In genomic region chr10:124640538-124641231, GRCh38 we compare ENCODE assay signal across 8 cellular contexts.
DNase-seq lines count a peak whose midpoint lies in the region; ATAC-seq lines count a peak whose summit lies in the region.

No MANE protein-coding gene starts in this region.

- peak; percentile 58 for ATAC-seq in GM18909 (IDR thresholded peaks at IDR 0.05; ENCODE audit: poor library complexity, unreplicated experiment)
- peak; percentile 58 for ATAC-seq in HG03108 (IDR thresholded peaks at IDR 0.05; ENCODE audit: unreplicated experiment)

- H3K4me3 ChIP-seq in mucosa of rectum (ENCODE audit: low read length in 2 of 2), result no peak overlapping the region

- peak overlapping the region; percentile 33 to 68 for H3K27ac ChIP-seq in mucosa of rectum (ENCODE audit: low read depth in 2 of 2, low read length in 2 of 2)

- H3K9me3 Mint-ChIP-seq in activated T-helper 2 cell treated with anti-CD3 and anti-CD28 coated beads, Interferon-gamma antibody, Interleukin-2, Interleukin-4, amounts not matched to agents 10 μg/mL and 5 μg/mL and 100 μg/mL, durations not matched to agents 14 hours and 24 hours and 36 hours, result no peaks in the 10 kb centered on the region

- H3K27me3 ChIP-seq in mucosa of rectum (ENCODE audit: control insufficient read depth in 2 of 2, insufficient read depth in 2 of 2, low read length in 2 of 2), result no peaks in the 10 kb centered on the region

- intact Hi-C loops in activated T-helper 2 cell treated with anti-CD3 and anti-CD28 coated beads, Interferon-gamma antibody, Interleukin-2, Interleukin-4, amounts not matched to agents 10 μg/mL and 5 μg/mL and 100 μg/mL, durations not matched to agents 14 hours and 24 hours and 36 hours (cut with micrococcal nuclease), result loop anchor here (1.0 to 2.0 kb wide), 2 partner anchors 14 to 88 kb away; no protein-coding TSS in a partner anchor

- no peak overlapping the region for H3K9ac ChIP-seq in mucosa of rectum (ENCODE audit: low read depth in 1 of 2, low read length in 2 of 2)

- peak overlapping the region; percentile 15 for H3K4me3 Mint-ChIP-seq in activated T-helper 2 cell treated with anti-CD3 and anti-CD28 coated beads, Interferon-gamma antibody, Interleukin-2, Interleukin-4, amounts not matched to agents 10 μg/mL and 5 μg/mL and 100 μg/mL, durations not matched to agents 14 hours and 24 hours and 36 hours (ENCODE audit: low read depth)

- no peak for DNase-seq in activated T-helper 2 cell treated with anti-CD3 and anti-CD28 coated beads, Interferon-gamma antibody, Interleukin-2, Interleukin-4, amounts not matched to agents 10 μg/mL and 5 μg/mL and 100 μg/mL, durations not matched to agents 14 hours and 24 hours and 36 hours (ENCODE audit: low spot score)
- DNase-seq in epidermal melanocyte (ENCODE audit: insufficient read length, low spot score) (no peak), NCI-H82 treated with DMSO at 0.1 percent for 48 hours (lab: John Stamatoyannopoulos, UW; ENCODE audit: unreplicated experiment) (no peak), NCI-H524 (lab: John Stamatoyannopoulos, UW) (no peak), NCI-H1930 (lab: John Stamatoyannopoulos, UW) (no peak)

- peaks cover 29% of the 10 kb centered on the region for H3K4me1 Mint-ChIP-seq in activated T-helper 2 cell treated with anti-CD3 and anti-CD28 coated beads, Interferon-gamma antibody, Interleukin-2, Interleukin-4, amounts not matched to agents 10 μg/mL and 5 μg/mL and 100 μg/mL, durations not matched to agents 14 hours and 24 hours and 36 hours (ENCODE audit: low read depth)

- no peaks in the 10 kb centered on the region for H3K27me3 Mint-ChIP-seq in activated T-helper 2 cell treated with anti-CD3 and anti-CD28 coated beads, Interferon-gamma antibody, Interleukin-2, Interleukin-4, amounts not matched to agents 10 μg/mL and 5 μg/mL and 100 μg/mL, durations not matched to agents 14 hours and 24 hours and 36 hours (ENCODE audit: low read depth)

- H3K36me3 ChIP-seq in mucosa of rectum (ENCODE audit: control insufficient read depth in 2 of 2, insufficient read depth in 2 of 2, low read length in 2 of 2), result peaks cover 9 to 10% of the 10 kb centered on the region in 2 donors

- H3K36me3 Mint-ChIP-seq in activated T-helper 2 cell treated with anti-CD3 and anti-CD28 coated beads, Interferon-gamma antibody, Interleukin-2, Interleukin-4, amounts not matched to agents 10 μg/mL and 5 μg/mL and 100 μg/mL, durations not matched to agents 14 hours and 24 hours and 36 hours (ENCODE audit: low read depth), result peaks cover 9% of the 10 kb centered on the region

- peaks cover 10 to 19% of the 10 kb centered on the region in 2 donors for H3K4me1 ChIP-seq in mucosa of rectum (ENCODE audit: control insufficient read depth in 2 of 2, insufficient read depth in 2 of 2, low read length in 2 of 2)

- H3K27ac Mint-ChIP-seq in activated T-helper 2 cell treated with anti-CD3 and anti-CD28 coated beads, Interferon-gamma antibody, Interleukin-2, Interleukin-4, amounts not matched to agents 10 μg/mL and 5 μg/mL and 100 μg/mL, durations not matched to agents 14 hours and 24 hours and 36 hours, result peak overlapping the region; percentile 65

- no peaks in the 10 kb centered on the region for H3K9me3 ChIP-seq in mucosa of rectum (ENCODE audit: control insufficient read depth in 2 of 2, low read length in 2 of 2)
